ENCODE assay signal across 2 cellular contexts in the genomic region with DNA sequence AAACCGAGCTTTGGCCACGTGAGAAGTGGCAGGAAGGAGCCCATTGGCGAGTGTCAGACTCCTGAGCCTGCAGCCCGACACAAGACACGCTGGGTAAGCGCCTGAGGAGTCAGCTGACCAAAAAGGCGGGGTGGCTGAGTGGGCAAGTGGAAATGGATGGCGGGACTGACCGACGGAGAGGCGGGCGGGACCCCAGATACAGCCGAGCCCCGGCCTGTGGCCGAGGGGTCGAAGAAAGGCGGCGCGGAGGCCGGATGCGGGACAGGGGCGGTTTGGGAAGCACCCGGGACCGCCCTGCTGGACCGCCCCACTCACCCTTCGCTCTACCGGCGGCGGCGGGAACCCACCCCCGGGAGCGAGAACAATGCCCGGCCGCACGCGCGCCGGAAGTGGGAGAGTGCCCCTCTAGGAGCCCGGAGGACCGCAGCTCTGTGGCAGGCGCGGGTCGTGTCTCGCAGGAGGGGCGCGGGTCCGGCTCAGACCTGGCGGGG.
TF ChIP-seq lines count a peak whose summit lies in the region.

No MANE protein-coding gene starts in this region.

TF ChIP-seq in liver, 16 proteins besides CTCF, POLR2A, EP300 and RAD21:
- TF ChIP-seq SP1 (IDR thresholded peaks at IDR 0.05) (peak; percentile 18), RXRA (IDR thresholded peaks at IDR 0.05) (no peak), GABPA (IDR thresholded peaks at IDR 0.05 in 1 of 2, conservative IDR thresholded peaks at IDR 0.05 in 1 of 2) (peak; percentile 36 to 48)

TF ChIP-seq in HepG2, 621 proteins besides CTCF, POLR2A, EP300 and RAD21:
- no peak for TF ChIP-seq ZNF83 (CRISPR knock-in tag; IDR thresholded peaks at IDR 0.05; ENCODE audit: borderline replicate concordance)
- TF ChIP-seq FOXJ3 (CRISPR knock-in tag; IDR thresholded peaks at IDR 0.05; ENCODE audit: borderline replicate concordance) = no peak
- TF ChIP-seq, protein P1, sequence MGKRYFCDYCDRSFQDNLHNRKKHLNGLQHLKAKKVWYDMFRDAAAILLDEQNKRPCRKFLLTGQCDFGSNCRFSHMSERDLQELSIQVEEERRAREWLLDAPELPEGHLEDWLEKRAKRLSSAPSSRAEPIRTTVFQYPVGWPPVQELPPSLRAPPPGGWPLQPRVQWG (CRISPR knock-in tag; IDR thresholded peaks at IDR 0.05; ENCODE audit: borderline replicate concordance, low read depth) = no peak
- no peak for TF ChIP-seq ZNF225 (CRISPR knock-in tag; IDR thresholded peaks at IDR 0.05)
- TF ChIP-seq CEBPG (CRISPR knock-in tag; IDR thresholded peaks at IDR 0.05) = no peak
- no peak for TF ChIP-seq FOXA3 (CRISPR knock-in tag; IDR thresholded peaks at IDR 0.05)
- no peak for TF ChIP-seq ZNF737 (CRISPR knock-in tag; IDR thresholded peaks at IDR 0.05; ENCODE audit: borderline replicate concordance)
